Comparison of ENCODE assay signal across 20 cellular contexts in genomic region chr20:41222703-41223102, GRCh38.
DNase-seq lines count a peak whose midpoint lies in the region; ATAC-seq, FAIRE-seq and TF ChIP-seq lines count a peak whose summit lies in the region.
"Had no signal": no experiment of that assay in that cellular context is flagged by ENCODE, and none has a peak within 500 bp of the region (broad histone marks: within the 10 kb centered on the region; RNA-seq: fewer than 3 reads in every experiment).

No MANE protein-coding gene starts in this region.

- H3K9me3 ChIP-seq in esophagus squamous epithelium (no peaks in the 10 kb centered on the region), left lung (no peaks in the 10 kb centered on the region)

- intact Hi-C loops in esophagus squamous epithelium (cut with DNase I) (no loop called here), left lung (cut with DNase I) (loop anchor here in 1 of 2 donors (10.0 kb wide), 1 partner anchor 48 kb away; no protein-coding TSS in a partner anchor), left colon (cut with DNase I, micrococcal nuclease) (no loop called here)

- peak overlapping the region; percentile 10 to 72 (median 57) for H3K27ac ChIP-seq in esophagus squamous epithelium
- peak overlapping the region in 1 of 2 donors; percentile 23 for H3K27ac ChIP-seq in left lung
- H3K27ac ChIP-seq in substantia nigra (ENCODE audit: low read depth, low read length, poor library complexity, severe bottlenecking): peak overlapping the region; percentile 97
- H3K27ac ChIP-seq: RWPE1 had no signal

- TF ChIP-seq CTCF in esophagus squamous epithelium (IDR thresholded peaks at IDR 0.05) (no peak), left lung (IDR thresholded peaks at IDR 0.05) (no peak)

- peak; percentile 68 for DNase-seq in amniotic epithelial cell (ENCODE audit: low read depth)
- DNase-seq in esophagus squamous epithelium (lab: John Stamatoyannopoulos, UW): no peak
- no peak for DNase-seq in left lung
- no peak for DNase-seq in substantia nigra (lab: John Stamatoyannopoulos, UW)
- no peak for DNase-seq in left colon
- no peak for DNase-seq in HTR-8/SVneo (ENCODE audit: insufficient read length, low spot score)
- DNase-seq: activated CD8-positive, alpha-beta T cell treated with anti-CD3 and anti-CD28 coated beads for 36 hours; activated T-cell treated with anti-CD3 and anti-CD28 coated beads, Interleukin-2, amount 50 U/mL, for 4 hours; COR-L47; endodermal cell; mammary epithelial cell; MM.1S; natural killer cell; NCI-H187; stimulated activated CD4-positive, alpha-beta T cell treated with anti-CD3 and anti-CD28 coated beads, Interleukin-1b, Interleukin-23, amount 100 ng/mL, for 48 hours; SW 1271 had no signal

- no peak for FAIRE-seq in HTR-8/SVneo (lab: Jason Lieb, UNC)

- ATAC-seq in left lung: peak; percentile 37
- no peak for ATAC-seq in left colon
- no peak for ATAC-seq in HG03432 (IDR thresholded peaks at IDR 0.05; ENCODE audit: unreplicated experiment)
- ATAC-seq in GM18520 (IDR thresholded peaks at IDR 0.05; ENCODE audit: unreplicated experiment): no peak
- ATAC-seq: activated CD8-positive, alpha-beta T cell treated with anti-CD3 and anti-CD28 coated beads for 36 hours; activated naive CD4-positive, alpha-beta T cell treated with anti-CD3 and anti-CD28 coated beads, Interleukin-2, amount 50 U/mL, for 72 hours; activated T-cell treated with anti-CD3 and anti-CD28 coated beads, Interleukin-2, amount 50 U/mL, for 4 hours; natural killer cell had no signal

- no peak for TF ChIP-seq POLR2A in esophagus squamous epithelium (IDR thresholded peaks at IDR 0.05)

- H3K36me3 ChIP-seq in esophagus squamous epithelium (no peaks in the 10 kb centered on the region), left lung (no peaks in the 10 kb centered on the region)

- peaks cover 0 to 25% (median 0%) of the 10 kb centered on the region in 3 donors for H3K4me1 ChIP-seq in esophagus squamous epithelium
- peaks cover 0 to 11% of the 10 kb centered on the region in 2 donors for H3K4me1 ChIP-seq in left lung

- no peak overlapping the region for H3K4me3 ChIP-seq in esophagus squamous epithelium
- H3K4me3 ChIP-seq in left lung: no peak overlapping the region

- H3K27me3 ChIP-seq in esophagus squamous epithelium (no peaks in the 10 kb centered on the region), left lung (no peaks in the 10 kb centered on the region)
